Comparison of ENCODE assay signal across 30 cellular contexts in genomic region chr3:58104712-58105111, GRCh38.
DNase-seq lines count a peak whose midpoint lies in the region; ATAC-seq and TF ChIP-seq lines count a peak whose summit lies in the region.
"Had no signal": no experiment of that assay in that cellular context is flagged by ENCODE, and none has a peak within 500 bp of the region (broad histone marks: within the 10 kb centered on the region; RNA-seq: fewer than 3 reads in every experiment).

No MANE protein-coding gene starts in this region.

- H3K9me3 ChIP-seq in thoracic aorta, result no peaks in the 10 kb centered on the region
- H3K9me3 ChIP-seq: BLaER1, neutrophil, uterus had no signal

- H3K27ac Mint-ChIP-seq in WTC11, result 0 out of 2 replicates have a peak overlapping the region, but pooled peaks have one; percentile 53
- peak overlapping the region; percentile 69 to 92 (median 87) for H3K27ac Mint-ChIP-seq in nephron
- H3K27ac Mint-ChIP-seq: activated CD8-positive, alpha-beta T cell treated with anti-CD3 and anti-CD28 coated beads, Interleukin-2, amount 10 ng/mL, durations not matched to agents 7 days and 5 days; activated naive CD8-positive, alpha-beta T cell treated with anti-CD3 and anti-CD28 coated beads, Interleukin-2, amount 10 ng/mL, durations not matched to agents 7 days and 5 days had no signal

- no peaks in the 10 kb centered on the region for H3K27me3 Mint-ChIP-seq in WTC11 (ENCODE audit: low read depth)
- H3K27me3 Mint-ChIP-seq in nephron (ENCODE audit: low read depth), result no peaks in the 10 kb centered on the region
- H3K27me3 Mint-ChIP-seq: activated naive CD8-positive, alpha-beta T cell treated with anti-CD3 and anti-CD28 coated beads, Interleukin-2, amount 10 ng/mL, durations not matched to agents 7 days and 5 days had no signal

- no peak overlapping the region for H3K4me3 ChIP-seq in thoracic aorta
- H3K4me3 ChIP-seq: BLaER1, uterus had no signal

- POLR2A ChIA-PET in WTC11 (lab: Charles Lee), result no interaction called here

- H3K36me3 Mint-ChIP-seq in WTC11 (peaks cover 69% of the 10 kb centered on the region), nephron (ENCODE audit: low read depth) (peaks cover 86% of the 10 kb centered on the region)

- H3K9me3 Mint-ChIP-seq in WTC11 (no peaks in the 10 kb centered on the region), nephron (no peaks in the 10 kb centered on the region)
- H3K9me3 Mint-ChIP-seq: activated naive CD8-positive, alpha-beta T cell treated with anti-CD3 and anti-CD28 coated beads, Interleukin-2, amount 10 ng/mL, durations not matched to agents 7 days and 5 days had no signal

- CTCF ChIA-PET in WTC11 (lab: Charles Lee), result interaction anchor here (0.7 kb wide), 1 partner anchor 97 kb away, joined by 3 read pairs; no protein-coding TSS in a partner anchor

- TF ChIP-seq CTCF in WTC11 (IDR thresholded peaks at IDR 0.05), result no peak
- no peak for TF ChIP-seq CTCF in nephron (IDR thresholded peaks at IDR 0.05; ENCODE audit: unreplicated experiment in 3 of 3)
- no peak for TF ChIP-seq CTCF in thoracic aorta (IDR thresholded peaks at IDR 0.05)

- H3K4me1 ChIP-seq in thoracic aorta (ENCODE audit: control insufficient read depth in 1 of 2, low read depth in 2 of 2), result peaks cover 19 to 57% of the 10 kb centered on the region in 2 donors
- H3K4me1 ChIP-seq: BLaER1, uterus had no signal

- no peak for ATAC-seq in WTC11
- ATAC-seq in thoracic aorta (ENCODE audit: insufficient number of reproducible peaks, low FRiP score, low read depth), result no peak
- ATAC-seq: activated CD8-positive, alpha-beta T cell treated with anti-CD3 and anti-CD28 coated beads, Interleukin-2, amount 10 ng/mL, durations not matched to agents 7 days and 5 days; SK-N-SH treated with all-trans-retinoic acid at 6 μM for 48 hours had no signal

- H3K4me3 Mint-ChIP-seq in WTC11 (no peak overlapping the region), nephron (no peak overlapping the region)
- H3K4me3 Mint-ChIP-seq: activated CD8-positive, alpha-beta T cell treated with anti-CD3 and anti-CD28 coated beads, Interleukin-2, amount 10 ng/mL, durations not matched to agents 7 days and 5 days; activated naive CD8-positive, alpha-beta T cell treated with anti-CD3 and anti-CD28 coated beads, Interleukin-2, amount 10 ng/mL, durations not matched to agents 7 days and 5 days had no signal

- H3K27me3 ChIP-seq in thoracic aorta (replicated peaks; ENCODE audit: insufficient read depth), result no peaks in the 10 kb centered on the region
- H3K27me3 ChIP-seq: BLaER1, brain microvascular endothelial cell, neutrophil, uterus had no signal

- H3K36me3 ChIP-seq in thoracic aorta, result peaks cover 32% of the 10 kb centered on the region
- H3K36me3 ChIP-seq: neutrophil, uterus had no signal

- H3K4me1 Mint-ChIP-seq in WTC11 (no peaks in the 10 kb centered on the region), nephron (peaks cover 30% of the 10 kb centered on the region)

- no peak for DNase-seq in WTC11 (ENCODE audit: low spot score)
- DNase-seq in epithelial cell of prostate (ENCODE audit: low read depth, low spot score), result no peak
- no peak for DNase-seq in thoracic aorta (ENCODE audit: low spot score)
- no peak for DNase-seq in superior temporal gyrus (ENCODE audit: extremely low spot score)
- DNase-seq in anterior cingulate cortex (lab: John Stamatoyannopoulos, UW), result no peak
- no peak for DNase-seq in NCI-H146 (lab: John Stamatoyannopoulos, UW)
- no peak for DNase-seq in NCI-H524 (lab: John Stamatoyannopoulos, UW)
- DNase-seq: activated CD8-positive, alpha-beta T cell treated with anti-CD3 and anti-CD28 coated beads, Interleukin-2, amount 10 ng/mL, durations not matched to agents 7 days and 5 days; activated gamma-delta T cell; activated naive CD8-positive, alpha-beta T cell treated with anti-CD3 and anti-CD28 coated beads, Interleukin-2, amount 10 ng/mL, durations not matched to agents 7 days and 5 days; activated T-cell treated with anti-CD3 and anti-CD28 coated beads for 4 hours; brain microvascular endothelial cell; Calu3; DND-41; head of caudate nucleus; mesenchymal stem cell; NCI-H1417; NCI-H2081 treated with DMSO at 0.1 percent for 48 hours; NCI-H446; OCI-M1; small intestine; stimulated activated CD4-positive, alpha-beta T cell treated with anti-CD3 and anti-CD28 coated beads, Interleukin-1b, Interleukin-23, amount 100 ng/mL, for 48 hours; stimulated activated CD8-positive, alpha-beta memory T cell treated with anti-CD3 and anti-CD28 coated beads, Interleukin-4, amount 100 ng/mL, for 48 hours; T-helper 2 cell; uterus had no signal

- peak overlapping the region; percentile 67 for H3K27ac ChIP-seq in epithelial cell of prostate
- H3K27ac ChIP-seq in thoracic aorta, result peak overlapping the region; percentile 75 to 87
- H3K27ac ChIP-seq: BLaER1, brain microvascular endothelial cell, KMS-11, neutrophil, uterus had no signal

TF ChIP-seq in WTC11, 78 proteins besides CTCF, POLR2A, EP300 and RAD21:
- TF ChIP-seq TCF7 (CRISPR knock-in tag; IDR thresholded peaks at IDR 0.05; ENCODE audit: low read depth) (no peak), KAT7 (CRISPR knock-in tag; IDR thresholded peaks at IDR 0.05; ENCODE audit: borderline replicate concordance) (no peak), ZBTB21 (CRISPR knock-in tag; IDR thresholded peaks at IDR 0.05; ENCODE audit: borderline replicate concordance) (no peak), IRF2 (CRISPR knock-in tag; IDR thresholded peaks at IDR 0.05; ENCODE audit: borderline replicate concordance, low read depth) (no peak), CREB1 (CRISPR knock-in tag; IDR thresholded peaks at IDR 0.05) (no peak), ATF1 (CRISPR knock-in tag; IDR thresholded peaks at IDR 0.05) (no peak), FOXP1 (CRISPR knock-in tag; IDR thresholded peaks at IDR 0.05; ENCODE audit: borderline replicate concordance) (no peak), MYBL2 (CRISPR knock-in tag; IDR thresholded peaks at IDR 0.05) (no peak), ZNF512 (CRISPR knock-in tag; IDR thresholded peaks at IDR 0.05; ENCODE audit: borderline replicate concordance) (no peak), JUN (CRISPR knock-in tag; IDR thresholded peaks at IDR 0.05) (no peak), NFE2L1 (CRISPR knock-in tag; IDR thresholded peaks at IDR 0.05) (no peak)
- TF ChIP-seq, protein P1, sequence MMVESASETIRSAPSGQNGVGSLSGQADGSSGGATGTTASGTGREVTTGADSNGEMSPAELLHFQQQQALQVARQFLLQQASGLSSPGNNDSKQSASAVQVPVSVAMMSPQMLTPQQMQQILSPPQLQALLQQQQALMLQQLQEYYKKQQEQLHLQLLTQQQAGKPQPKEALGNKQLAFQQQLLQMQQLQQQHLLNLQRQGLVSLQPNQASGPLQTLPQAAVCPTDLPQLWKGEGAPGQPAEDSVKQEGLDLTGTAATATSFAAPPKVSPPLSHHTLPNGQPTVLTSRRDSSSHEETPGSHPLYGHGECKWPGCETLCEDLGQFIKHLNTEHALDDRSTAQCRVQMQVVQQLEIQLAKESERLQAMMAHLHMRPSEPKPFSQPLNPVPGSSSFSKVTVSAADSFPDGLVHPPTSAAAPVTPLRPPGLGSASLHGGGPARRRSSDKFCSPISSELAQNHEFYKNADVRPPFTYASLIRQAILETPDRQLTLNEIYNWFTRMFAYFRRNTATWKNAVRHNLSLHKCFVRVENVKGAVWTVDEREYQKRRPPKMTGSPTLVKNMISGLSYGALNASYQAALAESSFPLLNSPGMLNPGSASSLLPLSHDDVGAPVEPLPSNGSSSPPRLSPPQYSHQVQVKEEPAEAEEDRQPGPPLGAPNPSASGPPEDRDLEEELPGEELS (CRISPR knock-in tag; IDR thresholded peaks at IDR 0.05), result no peak
